ENCODE assay signal across 7 cellular contexts in genomic region chr13:21139374-21139773, GRCh38. TPM values are rescaled to one million over a fixed set of nuclear protein-coding genes. Genes with fewer than 3 reads are reported as not detected.
DNase-seq lines count a peak whose midpoint lies in the region; ATAC-seq and TF ChIP-seq lines count a peak whose summit lies in the region.

No MANE protein-coding gene starts in this region.

- peak overlapping the region; percentile 51; the same call in 1 of the 2 replicates for H3K4me3 ChIP-seq in HEK293 (ENCODE audit: low read depth, low read length)
- H3K4me3 ChIP-seq in smooth muscle cell: peak overlapping the region; percentile 69

- peak overlapping the region; percentile 96 for H3K9ac ChIP-seq in smooth muscle cell (ENCODE audit: low read depth)

- CTCF ChIA-PET in HEK293 (lab: Yijun Ruan, JAX): no interaction called here

- H3K4me2 ChIP-seq in smooth muscle cell: peak overlapping the region; percentile 92

- peak overlapping the region; percentile 98 for H3K4me3 Mint-ChIP-seq in glutamatergic neuron (ENCODE audit: unreplicated experiment)

- no peak overlapping the region for H3K27ac ChIP-seq in HEK293 (ENCODE audit: extremely low read depth, low read depth, low read length)
- H3K27ac ChIP-seq in VCaP: peak overlapping the region; percentile 87
- peak overlapping the region; percentile 95 for H3K27ac ChIP-seq in smooth muscle cell (ENCODE audit: low read depth)
- no peak overlapping the region for H3K27ac ChIP-seq in substantia nigra (ENCODE audit: low read depth, low read length, poor library complexity, severe bottlenecking)

- H3K27ac Mint-ChIP-seq in glutamatergic neuron (ENCODE audit: unreplicated experiment): no peak overlapping the region

- H3K4me1 Mint-ChIP-seq in glutamatergic neuron (ENCODE audit: low read depth, unreplicated experiment): peaks cover 4% of the 10 kb centered on the region

- H2AFZ ChIP-seq in smooth muscle cell (ENCODE audit: low read depth): peak overlapping the region; percentile 89

- H3K36me3 Mint-ChIP-seq in glutamatergic neuron (ENCODE audit: unreplicated experiment): no peaks in the 10 kb centered on the region

- no peaks in the 10 kb centered on the region for H3K4me1 ChIP-seq in HEK293 (ENCODE audit: control insufficient read depth, insufficient read depth, low read length)
- peaks cover 13% of the 10 kb centered on the region for H3K4me1 ChIP-seq in smooth muscle cell (ENCODE audit: low read depth)

- peaks cover 9% of the 10 kb centered on the region for H3K9me3 Mint-ChIP-seq in glutamatergic neuron (ENCODE audit: unreplicated experiment)

- DNase-seq in glutamatergic neuron (no peak), smooth muscle cell (lab: John Stamatoyannopoulos, UW; ENCODE audit: unreplicated experiment) (no peak), substantia nigra (lab: John Stamatoyannopoulos, UW) (no peak)
- DNase-seq in stimulated activated CD4-positive, alpha-beta T cell treated with anti-CD3 and anti-CD28 coated beads, Interleukin-1b, Interleukin-23, amount 100 ng/mL, for 48 hours: no peak

- POLR2A ChIA-PET in HEK293 (lab: Yijun Ruan, JAX): no interaction called here

- peaks cover 2% of the 10 kb centered on the region for H3K27me3 Mint-ChIP-seq in glutamatergic neuron (ENCODE audit: unreplicated experiment)

- no peaks in the 10 kb centered on the region for H3F3A ChIP-seq in smooth muscle cell (ENCODE audit: low read depth)

- 94% methylated on average over 12 of the region's 12 CpGs for WGBS in smooth muscle cell (ENCODE audit: low lambda C conversion rate)

- H4K20me1 ChIP-seq in smooth muscle cell (ENCODE audit: low read depth): peaks cover 29% of the 10 kb centered on the region

- TF ChIP-seq CTCF in HEK293 (tag by site-specific recombination; IDR thresholded peaks at IDR 0.05): no peak
- TF ChIP-seq CTCF in VCaP (conservative IDR thresholded peaks at IDR 0.05): no peak
- no peak for TF ChIP-seq CTCF in glutamatergic neuron (IDR thresholded peaks at IDR 0.05; ENCODE audit: partially characterized antibody, unreplicated experiment)
- TF ChIP-seq CTCF in smooth muscle cell (IDR thresholded peaks at IDR 0.05; ENCODE audit: borderline replicate concordance, insufficient read depth, poor library complexity, severe bottlenecking): no peak

- H3K27me3 ChIP-seq in smooth muscle cell (ENCODE audit: low read depth): no peaks in the 10 kb centered on the region

- no peak for ATAC-seq in GM18519 (IDR thresholded peaks at IDR 0.05; ENCODE audit: low FRiP score, unreplicated experiment)

- H3K36me3 ChIP-seq in HEK293 (ENCODE audit: control insufficient read depth in 2 of 2, insufficient read depth in 1 of 2, low read length in 2 of 2): peaks cover 5 to 31% of the 10 kb centered on the region in 2 experiments; a peak in 2 of 3 replicates
- no peaks in the 10 kb centered on the region for H3K36me3 ChIP-seq in smooth muscle cell (ENCODE audit: low read depth)

- H3K9me3 ChIP-seq in HEK293 (ENCODE audit: control insufficient read depth, insufficient read depth, low read depth, low read length) (no peaks in the 10 kb centered on the region), smooth muscle cell (replicated peaks; ENCODE audit: low read depth) (no peaks in the 10 kb centered on the region)

- peaks cover 38% of the 10 kb centered on the region for H3K79me2 ChIP-seq in smooth muscle cell (ENCODE audit: low read depth)

TF ChIP-seq in HEK293, 187 proteins besides CTCF, POLR2A, EP300 and RAD21:
- TF ChIP-seq ZBTB7A (tag by site-specific recombination; IDR thresholded peaks at IDR 0.05; ENCODE audit: low read depth) (no peak), ZNF19 (tag by site-specific recombination; IDR thresholded peaks at IDR 0.05; ENCODE audit: low read depth) (no peak), ZFP37 (tag by site-specific recombination; IDR thresholded peaks at IDR 0.05) (no peak), ZNF513 (tag by site-specific recombination; IDR thresholded peaks at IDR 0.05) (no peak), ZNF707 (tag by site-specific recombination; IDR thresholded peaks at IDR 0.05) (no peak), ZNF777 (tag by site-specific recombination; IDR thresholded peaks at IDR 0.05; ENCODE audit: borderline replicate concordance) (no peak), PATZ1 (tag by site-specific recombination; IDR thresholded peaks at IDR 0.05) (no peak), ZNF324 (tag by site-specific recombination; IDR thresholded peaks at IDR 0.05) (no peak), ZNF580 (tag by site-specific recombination; IDR thresholded peaks at IDR 0.05) (no peak), ZBTB20 (tag by site-specific recombination; IDR thresholded peaks at IDR 0.05) (no peak), ZNF157 (tag by site-specific recombination; IDR thresholded peaks at IDR 0.05) (no peak), ZNF48 (tag by site-specific recombination; IDR thresholded peaks at IDR 0.05) (no peak), ZNF768 (tag by site-specific recombination; IDR thresholded peaks at IDR 0.05) (no peak), ZNF121 (tag by site-specific recombination; IDR thresholded peaks at IDR 0.05) (no peak)
TF ChIP-seq in HEK293: peak in this region for 0.

RNA-seq across cellular contexts. Expression of gene SAP18, which starts 0.5 kb away (rescaled TPM):
- 167 TPM for total RNA-seq in glutamatergic neuron (ENCODE audit: unreplicated experiment)
- total RNA-seq in smooth muscle cell: 95.3 TPM in 2 replicates
- 366 and 394 TPM in 2 replicates for polyA plus RNA-seq in smooth muscle cell

RNA-seq across cellular contexts. Expression of gene SKA3, which starts 37.0 kb away (rescaled TPM):
- total RNA-seq in glutamatergic neuron (ENCODE audit: unreplicated experiment) (4.6 TPM), smooth muscle cell (5.4 and 6.5 TPM in 2 replicates)
- polyA plus RNA-seq in smooth muscle cell: 4.9 and 7.2 TPM in 2 replicates

RNA-seq across cellular contexts. Expression of gene MRPL57, which starts 37.1 kb away (rescaled TPM):
- total RNA-seq in glutamatergic neuron (ENCODE audit: unreplicated experiment) (11.8 TPM), smooth muscle cell (16.4 and 18.6 TPM in 2 replicates)
- polyA plus RNA-seq in smooth muscle cell: 31.0 and 31.5 TPM in 2 replicates

Comparison
In these comparisons a context has a peak if more than half of its experiments do, and no peak if none do; other contexts are left out.
1. H3K27ac ChIP-seq: peak in VCaP (single experiment) and smooth muscle cell (single experiment); none in HEK293 (single experiment) and substantia nigra (single experiment).